In the genomic region with DNA sequence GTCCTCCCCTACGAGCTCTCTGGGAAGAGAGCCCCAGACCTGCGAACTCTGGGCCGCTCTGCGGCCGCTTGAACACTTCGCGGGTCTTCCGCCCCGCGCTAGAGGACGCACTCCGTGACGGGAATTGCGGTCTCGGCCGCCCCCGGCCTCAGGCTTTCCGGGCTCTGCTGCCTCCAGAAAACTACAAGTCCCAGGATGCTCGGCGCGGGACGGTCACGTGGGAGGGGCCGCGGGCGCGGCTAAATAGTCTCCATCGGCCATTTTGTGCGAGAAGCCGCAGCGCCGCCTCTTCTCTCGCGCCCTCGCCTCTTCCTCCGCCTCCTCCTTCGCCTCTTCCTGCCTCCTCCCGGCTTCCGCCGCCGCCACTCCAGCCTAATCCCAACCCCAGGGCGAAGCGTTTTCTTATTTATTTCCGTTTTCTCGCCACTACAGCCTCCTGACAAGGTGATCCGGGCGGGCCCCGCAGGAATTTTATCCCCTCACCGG, we compare ENCODE assay signal across 8 cellular contexts. TPM values are rescaled to one million over a fixed set of nuclear protein-coding genes. Genes with fewer than 3 reads are reported as not detected.
DNase-seq lines count a peak whose midpoint lies in the region; ATAC-seq and TF ChIP-seq lines count a peak whose summit lies in the region.

A gene (plus strand): TSS at position 269 of the 486 bp plus-strand sequence. CDS start 235 bp downstream, outside the sequence.

- intact Hi-C loops in natural killer cell (cut with micrococcal nuclease) = loop anchor here (1.0 kb wide), 2 partner anchors 144 to 148 kb away; a partner anchor contains a TSS

- H3K27ac Mint-ChIP-seq in activated T-helper 17 cell treated with anti-CD3 and anti-CD28 coated beads, Interleukin-2, amount 50 U/mL, for 72 hours = peak within 1 kb of the TSS; percentile 99
- peak within 1 kb of the TSS; percentile 98 to 99 for H3K27ac Mint-ChIP-seq in natural killer cell
- H3K27ac Mint-ChIP-seq in stimulated activated naive CD8-positive, alpha-beta T cell treated with anti-CD3 and anti-CD28 coated beads, Interleukin-15, Interleukin-2, amounts not matched to agents 100 ng/mL and 50 ng/mL, for 24 hours = peak within 1 kb of the TSS; percentile 98

- peak; percentile 97 for DNase-seq in EH (ENCODE audit: low read depth)
- DNase-seq in GM23248 = peak; percentile 99
- peak; percentile 95 for DNase-seq in LHCN-M2 (ENCODE audit: low read depth)
- DNase-seq in RPMI8226 = peak; percentile 98
- DNase-seq in fibroblast of mammary gland (ENCODE audit: low read depth) = peak; percentile 96
- peak; percentile 99 for DNase-seq in natural killer cell

- H3K4me3 ChIP-seq in GM23248 = peak within 1 kb of the TSS; percentile 91
- peak within 1 kb of the TSS; percentile 86 for H3K4me3 ChIP-seq in fibroblast of mammary gland (ENCODE audit: control insufficient read depth, low read depth, low read length)

- no peaks in the 10 kb centered on the region for H3K27me3 ChIP-seq in GM23248 (replicated peaks; ENCODE audit: insufficient read depth)

- peaks cover 31% of the 10 kb centered on the region for H3F3A ChIP-seq in GM23248 (ENCODE audit: insufficient read depth)

- peaks cover 20% of the 10 kb centered on the region for H3K4me1 ChIP-seq in GM23248 (ENCODE audit: insufficient read depth)

- H3K4me3 Mint-ChIP-seq in activated T-helper 17 cell treated with anti-CD3 and anti-CD28 coated beads, Interleukin-2, amount 50 U/mL, for 72 hours = peak within 1 kb of the TSS; percentile 95
- peak within 1 kb of the TSS; percentile 100 for H3K4me3 Mint-ChIP-seq in natural killer cell
- H3K4me3 Mint-ChIP-seq in stimulated activated naive CD8-positive, alpha-beta T cell treated with anti-CD3 and anti-CD28 coated beads, Interleukin-15, Interleukin-2, amounts not matched to agents 100 ng/mL and 50 ng/mL, for 24 hours = peak within 1 kb of the TSS; percentile 99

- peak within 1 kb of the TSS; percentile 83 for H3K27ac ChIP-seq in GM23248

- no peaks in the 10 kb centered on the region for H3K4me1 Mint-ChIP-seq in activated T-helper 17 cell treated with anti-CD3 and anti-CD28 coated beads, Interleukin-2, amount 50 U/mL, for 72 hours
- H3K4me1 Mint-ChIP-seq in natural killer cell = peaks cover 28 to 30% of the 10 kb centered on the region in 2 donors
- H3K4me1 Mint-ChIP-seq in stimulated activated naive CD8-positive, alpha-beta T cell treated with anti-CD3 and anti-CD28 coated beads, Interleukin-15, Interleukin-2, amounts not matched to agents 100 ng/mL and 50 ng/mL, for 24 hours (ENCODE audit: low read depth) = peaks cover 31% of the 10 kb centered on the region

- peak within 1 kb of the TSS; percentile 99 for H2AFZ ChIP-seq in GM23248

- peaks cover 30% of the 10 kb centered on the region for H3K36me3 ChIP-seq in GM23248 (ENCODE audit: low read depth)

- no peaks in the 10 kb centered on the region for H3K9me3 ChIP-seq in GM23248 (ENCODE audit: low read depth)

- H3K27me3 Mint-ChIP-seq in activated T-helper 17 cell treated with anti-CD3 and anti-CD28 coated beads, Interleukin-2, amount 50 U/mL, for 72 hours = no peaks in the 10 kb centered on the region
- no peaks in the 10 kb centered on the region for H3K27me3 Mint-ChIP-seq in natural killer cell (ENCODE audit: low read depth in 2 of 2)
- no peaks in the 10 kb centered on the region for H3K27me3 Mint-ChIP-seq in stimulated activated naive CD8-positive, alpha-beta T cell treated with anti-CD3 and anti-CD28 coated beads, Interleukin-15, Interleukin-2, amounts not matched to agents 100 ng/mL and 50 ng/mL, for 24 hours

- H3K36me3 Mint-ChIP-seq in activated T-helper 17 cell treated with anti-CD3 and anti-CD28 coated beads, Interleukin-2, amount 50 U/mL, for 72 hours (ENCODE audit: low read depth) = peaks cover 52% of the 10 kb centered on the region
- H3K36me3 Mint-ChIP-seq in natural killer cell = no peaks in the 10 kb centered on the region
- peaks cover 43% of the 10 kb centered on the region for H3K36me3 Mint-ChIP-seq in stimulated activated naive CD8-positive, alpha-beta T cell treated with anti-CD3 and anti-CD28 coated beads, Interleukin-15, Interleukin-2, amounts not matched to agents 100 ng/mL and 50 ng/mL, for 24 hours (ENCODE audit: low read depth)

- in situ Hi-C loops in GM23248 (cut with MboI) = no loop called here

- H3K4me2 ChIP-seq in GM23248 (ENCODE audit: unreplicated experiment) = peak within 1 kb of the TSS; percentile 87

- peak within 1 kb of the TSS; percentile 94 for H3K9ac ChIP-seq in GM23248

- TF ChIP-seq CTCF in fibroblast of mammary gland (conservative IDR thresholded peaks at IDR 0.05; ENCODE audit: control insufficient read depth, insufficient read depth, low read depth, low read length) (peak; percentile 69), natural killer cell (IDR thresholded peaks at IDR 0.05) (peak; percentile 74)

- no peaks in the 10 kb centered on the region for H3K9me2 ChIP-seq in GM23248 (ENCODE audit: insufficient read depth)

- H3K79me2 ChIP-seq in GM23248 (ENCODE audit: insufficient read depth) = peaks cover 23% of the 10 kb centered on the region

- no peaks in the 10 kb centered on the region for H3K9me3 Mint-ChIP-seq in activated T-helper 17 cell treated with anti-CD3 and anti-CD28 coated beads, Interleukin-2, amount 50 U/mL, for 72 hours
- H3K9me3 Mint-ChIP-seq in natural killer cell = no peaks in the 10 kb centered on the region
- no peaks in the 10 kb centered on the region for H3K9me3 Mint-ChIP-seq in stimulated activated naive CD8-positive, alpha-beta T cell treated with anti-CD3 and anti-CD28 coated beads, Interleukin-15, Interleukin-2, amounts not matched to agents 100 ng/mL and 50 ng/mL, for 24 hours

- WGBS in GM23248 (ENCODE audit: low coverage in 1 of 2, low lambda C conversion rate in 2 of 2, missing lambda C conversion rate in 2 of 2), 2 experiments = 1% methylated on average over 41 to 48 of the region's 49 CpGs

- H4K20me1 ChIP-seq in GM23248 (ENCODE audit: insufficient read depth) = no peaks in the 10 kb centered on the region

- ATAC-seq in activated T-helper 17 cell treated with anti-CD3 and anti-CD28 coated beads, Interleukin-2, amount 50 U/mL, for 72 hours (replicated peaks) = peak; percentile 94
- peak; percentile 90 to 97 (median 94) for ATAC-seq in natural killer cell

RNA-seq across cellular contexts. Expression of the gene that starts here (rescaled TPM):
- total RNA-seq in GM23248 (2014; rRNA removed; shearing (Covaris generic)) = 20.2 and 25.5 TPM in 2 replicates
- polyA plus RNA-seq in GM23248 (2016; fragmentation: Nextera tagmentation; extraction: Ambion mirVana) = 81.6 and 87.4 TPM in 2 replicates
- total RNA-seq in LHCN-M2 (2014; rRNA removed) (13.6 and 15.0 TPM in 2 replicates), natural killer cell (10 to 100 TPM; 52.9 to 67.3 (median 55.1) TPM)
- 39.7 TPM for polyA plus RNA-seq in LHCN-M2 (2012)
- total RNA-seq in activated T-helper 17 cell treated with anti-CD3 and anti-CD28 coated beads, Interleukin-2, amount 50 U/mL, for 72 hours = 10 to 100 TPM; 36.3 to 36.8 TPM

Comparison
In these comparisons a context has a peak if more than half of its experiments do, and no peak if none do; other contexts are left out.
1. Peak in every context shown above with its lines: DNase-seq, ATAC-seq, H3K4me3 ChIP-seq and H3K27ac ChIP-seq.